Comparison of ENCODE assay signal across 8 cellular contexts in the genomic region with DNA sequence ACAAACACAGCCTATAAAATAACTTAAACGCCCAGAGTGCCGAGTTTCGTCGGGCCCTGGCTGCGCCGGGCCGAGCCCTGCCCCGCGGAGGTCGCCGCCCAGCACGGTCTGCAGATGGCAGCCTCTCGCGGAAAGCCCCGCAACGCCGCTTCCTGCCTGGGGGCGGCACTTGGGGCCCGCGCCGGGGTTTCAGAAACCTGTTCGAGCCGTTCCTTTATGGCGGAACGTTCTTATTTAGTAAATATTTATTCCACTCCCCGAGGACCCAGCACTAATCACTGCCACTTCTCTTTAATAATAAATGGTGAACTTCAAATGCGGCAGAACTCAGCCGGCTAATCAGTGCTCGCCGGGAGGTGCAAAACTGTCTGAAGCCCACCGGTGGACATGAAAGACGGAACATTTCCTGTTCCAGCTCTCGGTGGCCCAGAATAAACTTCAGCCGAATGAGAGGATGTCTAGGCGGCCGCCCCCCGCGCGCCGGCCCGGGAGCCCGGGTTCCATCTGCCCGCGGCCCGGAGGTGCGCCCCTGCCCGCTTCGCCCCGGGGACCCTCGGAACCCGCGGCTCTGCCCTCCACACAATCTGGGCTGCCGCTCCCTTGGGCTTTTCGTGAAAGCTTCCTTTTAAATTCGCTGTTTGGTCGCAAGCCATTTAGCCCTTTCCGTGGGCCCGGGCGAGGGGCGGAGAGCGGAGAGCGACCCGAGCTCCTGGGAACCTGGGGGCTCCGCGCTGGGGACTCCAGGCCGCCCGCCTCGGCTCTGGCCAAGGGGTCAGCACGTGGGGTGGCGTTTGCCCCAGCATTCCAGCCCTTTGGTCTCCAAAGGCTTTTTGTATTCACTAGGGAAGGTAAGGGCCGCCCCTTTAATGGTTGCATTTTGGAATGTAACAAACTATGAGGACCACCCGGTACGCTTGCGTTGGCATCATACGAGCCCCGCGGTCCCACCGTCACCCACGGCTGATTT.
A peak's percentile ranks its signal among the peaks of the same experiment; 100 is the strongest.
DNase-seq lines count a peak whose midpoint lies in the region; ATAC-seq and TF ChIP-seq lines count a peak whose summit lies in the region.

No MANE protein-coding gene starts in this region.

- H3K9me3 Mint-ChIP-seq in T-cell: no peaks in the 10 kb centered on the region

- no peaks in the 10 kb centered on the region for H3K9me3 ChIP-seq in DOHH2 (ENCODE audit: control insufficient read depth, insufficient read depth, low read length)
- H3K9me3 ChIP-seq in skeletal muscle tissue (ENCODE audit: control insufficient read depth in 3 of 3, low read length in 3 of 3): no peaks in the 10 kb centered on the region

- H4K20me1 ChIP-seq in DOHH2 (ENCODE audit: control insufficient read depth, insufficient read depth, low read depth, low read length): no peaks in the 10 kb centered on the region

- H3K36me3 Mint-ChIP-seq in T-cell: no peaks in the 10 kb centered on the region

- no peaks in the 10 kb centered on the region for H3K79me2 ChIP-seq in DOHH2 (ENCODE audit: control insufficient read depth, low read length)

- peak overlapping the region; percentile 44 for H3K27ac ChIP-seq in DOHH2 (ENCODE audit: low read depth, low read length)
- H3K27ac ChIP-seq in skeletal muscle tissue (ENCODE audit: low read depth, low read length): no peak overlapping the region

- H3K9me2 ChIP-seq in DOHH2 (replicated peaks; ENCODE audit: control insufficient read depth, low read length): no peaks in the 10 kb centered on the region

- H3F3A ChIP-seq in DOHH2 (ENCODE audit: control insufficient read depth, insufficient read depth): peaks cover 4% of the 10 kb centered on the region; the same call in 1 of the 2 replicates

- TF ChIP-seq CTCF in DOHH2 (IDR thresholded peaks at IDR 0.05; ENCODE audit: low read depth, low read length, poor library complexity, severe bottlenecking) (peak; percentile 34), astrocyte of the cerebellum (IDR thresholded peaks at IDR 0.05; ENCODE audit: low read depth, low read length, missing control alignments) (peak; percentile 32)

- CTCF ChIA-PET in T-cell (lab: Charles Lee): interaction anchor here in 1 of 2 donors (0.6 to 1.6 kb wide), 2 partner anchors 9 to 1355 kb away, joined by 5 to 6 read pairs; no protein-coding TSS in a partner anchor

- peaks cover 10 to 14% (median 11%) of the 10 kb centered on the region in 3 donors for H3K4me1 Mint-ChIP-seq in T-cell

- ATAC-seq in GM21526 (IDR thresholded peaks at IDR 0.05; ENCODE audit: low FRiP score, unreplicated experiment) (peak; percentile 89), T-cell (replicated peaks in 1 of 4) (peak; percentile 78 to 88 (median 82))

- H3K4me3 ChIP-seq in DOHH2 (ENCODE audit: low read length): peak overlapping the region; percentile 79
- H3K4me3 ChIP-seq in astrocyte of the cerebellum (ENCODE audit: low read depth, low read length): peak overlapping the region; percentile 53
- peak overlapping the region; percentile 51 for H3K4me3 ChIP-seq in iPS-11a (ENCODE audit: low read depth, low read length)
- H3K4me3 ChIP-seq in skeletal muscle tissue (ENCODE audit: low read length in 3 of 3): peak overlapping the region; percentile 67 to 75 (median 74)

- in situ Hi-C loops in astrocyte of the cerebellum (cut with HindIII; ENCODE audit: low sequenced_read_pairs): loop anchor here (5.0 kb wide), 3 partner anchors 65 to 985 kb away; no protein-coding TSS in a partner anchor

- no peaks in the 10 kb centered on the region for H3K36me3 ChIP-seq in DOHH2 (ENCODE audit: control insufficient read depth, low read length)
- H3K36me3 ChIP-seq in skeletal muscle tissue (ENCODE audit: control insufficient read depth in 3 of 3, insufficient read depth in 3 of 3, low read length in 3 of 3): no peaks in the 10 kb centered on the region

- no peak overlapping the region for H3K27ac Mint-ChIP-seq in T-cell

- DNase-seq in HuH-7.5 (ENCODE audit: low spot score): peak; percentile 37
- peak; percentile 8 to 62 (median 42) for DNase-seq in T-cell
- DNase-seq in astrocyte of the cerebellum (ENCODE audit: low read depth): no peak
- DNase-seq in NCI-H446 treated with DMSO at 0.1 percent for 48 hours (lab: John Stamatoyannopoulos, UW): no peak

- H3K4me2 ChIP-seq in DOHH2 (ENCODE audit: low read length): peak overlapping the region; percentile 87

- H3K27me3 Mint-ChIP-seq in T-cell: peaks cover 40 to 45% of the 10 kb centered on the region in 2 donors

- POLR2A ChIA-PET in T-cell (lab: Charles Lee): interaction anchor here in 1 of 2 donors (0.7 kb wide), 1 partner anchor 1579 kb away, joined by 3 read pairs; no protein-coding TSS in a partner anchor

- peak overlapping the region; percentile 69 to 76 (median 75) for H3K9ac ChIP-seq in skeletal muscle tissue (ENCODE audit: low read depth in 1 of 3, low read length in 3 of 3)

- H3K27me3 ChIP-seq in DOHH2 (ENCODE audit: control insufficient read depth, low read length) (peaks cover 16% of the 10 kb centered on the region), skeletal muscle tissue (ENCODE audit: control insufficient read depth in 3 of 3, insufficient read depth in 3 of 3, low read length in 3 of 3) (peaks cover 0 to 8% (median 0%) of the 10 kb centered on the region in 3 donors)

- H3K4me3 Mint-ChIP-seq in T-cell: peak overlapping the region; percentile 58 to 75 (median 72)

- H3K4me1 ChIP-seq in DOHH2 (ENCODE audit: control insufficient read depth, low read length) (peaks cover 15% of the 10 kb centered on the region), skeletal muscle tissue (ENCODE audit: control insufficient read depth in 3 of 3, insufficient read depth in 3 of 3, low read length in 3 of 3) (peaks cover 4 to 11% (median 9%) of the 10 kb centered on the region in 3 donors)

Comparison
In these comparisons a context has a peak if more than half of its experiments do, and no peak if none do; other contexts are left out.
1. DNase-seq: peak in HuH-7.5 (single experiment) and T-cell (34 of 34); none in astrocyte of the cerebellum (single experiment) and NCI-H446 treated with DMSO at 0.1 percent for 48 hours (single experiment).
2. Peak in every context shown above with its lines, with median percentiles within 50 percentile points of each other: H3K4me3 ChIP-seq.